In the genomic region with DNA sequence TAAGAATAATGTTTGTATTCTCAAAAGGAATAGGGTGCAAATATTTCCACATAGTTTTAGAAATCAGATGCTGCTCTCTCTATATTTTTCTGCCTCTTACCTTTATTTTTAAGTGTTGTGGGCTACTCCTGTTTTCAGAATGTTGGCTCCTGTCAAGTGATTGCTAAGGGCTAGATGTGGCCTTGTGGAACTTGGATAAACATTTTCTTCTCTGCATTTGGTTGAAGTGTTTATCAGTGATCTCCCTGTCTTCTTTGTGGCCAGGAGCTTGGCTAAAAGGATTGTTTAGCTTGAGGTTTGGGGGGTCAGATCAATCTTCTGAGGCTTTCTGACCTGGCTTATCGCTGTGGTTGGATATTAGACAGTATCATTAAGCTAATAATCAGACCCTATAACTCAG, we compare ENCODE assay signal across 21 cellular contexts.
DNase-seq lines count a peak whose midpoint lies in the region; ATAC-seq, FAIRE-seq and TF ChIP-seq lines count a peak whose summit lies in the region.
"Had no signal": no experiment of that assay in that cellular context is flagged by ENCODE, and none has a peak within 500 bp of the region (broad histone marks: within the 10 kb centered on the region; RNA-seq: fewer than 3 reads in every experiment).

No MANE protein-coding gene starts in this region.

- no peak overlapping the region for H2AFZ ChIP-seq in K562 (ENCODE audit: low read depth, low read length)
- H2AFZ ChIP-seq: PC-9 had no signal

- H3K36me3 ChIP-seq in K562 (ENCODE audit: control insufficient read depth, insufficient read depth, low read length), result no peaks in the 10 kb centered on the region
- no peaks in the 10 kb centered on the region for H3K36me3 ChIP-seq in mesodermal cell (ENCODE audit: control insufficient read depth, insufficient read depth, low read length)
- no peaks in the 10 kb centered on the region for H3K36me3 ChIP-seq in uterus
- H3K36me3 ChIP-seq in tibial nerve, result no peaks in the 10 kb centered on the region
- H3K36me3 ChIP-seq: brain microvascular endothelial cell, esophagus muscularis mucosa, HAP-1, transverse colon had no signal

- TF ChIP-seq EP300 in K562 (IDR thresholded peaks at IDR 0.05; ENCODE audit: low read length) (no peak), tibial nerve (IDR thresholded peaks at IDR 0.05) (no peak)

- no peaks in the 10 kb centered on the region for H3K9me1 ChIP-seq in K562 (ENCODE audit: control insufficient read depth, insufficient read depth, low read length)

- H3K9me3 ChIP-seq in K562 (replicated peaks; ENCODE audit: control insufficient read depth, insufficient read depth, low read depth, low read length), result no peaks in the 10 kb centered on the region
- H3K9me3 ChIP-seq in mesodermal cell (ENCODE audit: control insufficient read depth, low read length), result no peaks in the 10 kb centered on the region
- no peaks in the 10 kb centered on the region for H3K9me3 ChIP-seq in uterus
- H3K9me3 ChIP-seq in tibial nerve, result no peaks in the 10 kb centered on the region
- H3K9me3 ChIP-seq: esophagus muscularis mucosa, HAP-1, mucosa of descending colon, transverse colon had no signal

- H3K4me3 ChIP-seq in K562, result no peak overlapping the region
- no peak overlapping the region for H3K4me3 ChIP-seq in mesodermal cell (ENCODE audit: extremely low read depth, insufficient read depth, low read length, poor library complexity, severe bottlenecking)
- no peak overlapping the region for H3K4me3 ChIP-seq in uterus
- H3K4me3 ChIP-seq in tibial nerve, result no peak overlapping the region
- H3K4me3 ChIP-seq: esophagus muscularis mucosa, HAP-1, mucosa of descending colon, PC-9, transverse colon had no signal

- CTCF ChIA-PET in K562 (lab: Yijun Ruan, JAX; ENCODE audit: low intra/inter-chr PET ratio) (no interaction called here), GM10248 (lab: Yijun Ruan, JAX) (interaction anchor here (0.8 to 2.6 kb wide), 6 partner anchors 11 to 540 kb away, joined by 3 to 8 read pairs (median 3); no protein-coding TSS in a partner anchor)

- POLR2A ChIA-PET in K562 (lab: Yijun Ruan, JAX) (interaction anchor here (1.8 kb wide), 1 partner anchor 10 kb away, joined by 9 read pairs; no protein-coding TSS in a partner anchor), GM10248 (lab: Yijun Ruan, JAX) (interaction anchor here (0.5 kb wide), 1 partner anchor 572 kb away, joined by 3 read pairs; no protein-coding TSS in a partner anchor)

- H3K79me2 ChIP-seq in K562 (ENCODE audit: control insufficient read depth, insufficient read depth, low read length), result peaks cover 73% of the 10 kb centered on the region

- 7% methylated on average over 1 of the region's 1 CpG for WGBS in K562 (ENCODE audit: insufficient coverage, low coverage, missing lambda C conversion rate)
- no CpG with 5 or more reads among the region's 1 CpG for WGBS in mesodermal cell (ENCODE audit: insufficient coverage in 2 of 2), 2 experiments
- WGBS in tibial nerve, 2 donors, result 52 to 61% methylated on average over 1 of the region's 1 CpG

- peak; percentile 9 for DNase-seq in NCI-H82 (lab: John Stamatoyannopoulos, UW)
- DNase-seq in NCI-H82 treated with DMSO at 0.1 percent for 48 hours (lab: John Stamatoyannopoulos, UW; ENCODE audit: unreplicated experiment), result no peak
- peak in 2 of 4 experiments; percentile 9 to 16 for DNase-seq in K562 (ENCODE audit: extremely low read depth in 1 of 4, low spot score in 3 of 4)
- no peak for DNase-seq in uterus
- DNase-seq in tibial nerve (ENCODE audit: low spot score in 2 of 2), result no peak
- DNase-seq in GM10248 (ENCODE audit: extremely low spot score), result no peak
- DNase-seq: activated CD4-positive, CD25-positive, alpha-beta regulatory T cell treated with anti-CD3 and anti-CD28 coated beads, Interleukin-2, amount 50 U/mL, for 72 hours; activated CD8-positive, alpha-beta memory T cell treated with anti-CD3 and anti-CD28 coated beads for 24 hours; activated T-cell treated with anti-CD3 and anti-CD28 coated beads, Interleukin-2, amount 50 U/mL, for 72 hours; NCI-H1417 treated with DMSO at 0.1 percent for 48 hours; NCI-H2171 treated with DMSO at 0.1 percent for 48 hours; PC-9; transverse colon had no signal

- TF ChIP-seq CTCF in K562 (IDR thresholded peaks at IDR 0.05 in 2 of 3, conservative IDR thresholded peaks at IDR 0.05 in 1 of 3; ENCODE audit: insufficient read depth in 2 of 3, low read depth in 1 of 3, low read length in 3 of 3), result no peak
- no peak for TF ChIP-seq CTCF in uterus (IDR thresholded peaks at IDR 0.05)
- no peak for TF ChIP-seq CTCF in tibial nerve (IDR thresholded peaks at IDR 0.05)
- TF ChIP-seq CTCF in GM10248 (IDR thresholded peaks at IDR 0.05; ENCODE audit: control extremely low read depth, extremely low read depth, low read depth, missing control alignments), result no peak

- peaks cover 0 to 15% of the 10 kb centered on the region in 2 experiments; a peak in 4 of 5 replicates for H3K4me1 ChIP-seq in K562 (replicated peaks in 1 of 2; ENCODE audit: control insufficient read depth in 2 of 2, insufficient read depth in 2 of 2, low read length in 2 of 2)
- peaks cover 22% of the 10 kb centered on the region for H3K4me1 ChIP-seq in mesodermal cell (ENCODE audit: control insufficient read depth, insufficient read depth, low read length, poor library complexity, severe bottlenecking)
- no peaks in the 10 kb centered on the region for H3K4me1 ChIP-seq in uterus
- peaks cover 0 to 43% (median 2%) of the 10 kb centered on the region in 4 donors for H3K4me1 ChIP-seq in tibial nerve

- H3K27me3 ChIP-seq in K562 (ENCODE audit: control insufficient read depth in 2 of 2, insufficient read depth in 2 of 2, low read length in 2 of 2) (no peaks in the 10 kb centered on the region), uterus (no peaks in the 10 kb centered on the region), tibial nerve (no peaks in the 10 kb centered on the region)
- H3K27me3 ChIP-seq: brain microvascular endothelial cell, esophagus muscularis mucosa, transverse colon had no signal

- in situ Hi-C loops in K562 (cut with MboI), result no loop called here

- no peak for FAIRE-seq in K562 (lab: Jason Lieb, UNC)
- FAIRE-seq: D721Med had no signal

- BruUV-seq in K562 (replicated peaks; lab: Mats Ljungman, UMichigan), result no TSS peak

- H4K20me1 ChIP-seq in K562 (replicated peaks; ENCODE audit: control insufficient read depth, insufficient read depth, low read length), result peaks cover 6% of the 10 kb centered on the region; the same call in 1 of the 2 replicates

- intact Hi-C loops in K562 (cut with micrococcal nuclease) (no loop called here), uterus (cut with DNase I; ENCODE audit: low total_unique reads) (no loop called here)

- TF ChIP-seq RAD21 in K562 (CRISPR knock-in tag; conservative IDR thresholded peaks at IDR 0.05 in 1 of 2, IDR thresholded peaks at IDR 0.05 in 1 of 2), result no peak

- H3K4me2 ChIP-seq in K562 (ENCODE audit: insufficient read depth, low read length), result no peak overlapping the region
- H3K4me2 ChIP-seq: PC-9 had no signal

- no peak for TF ChIP-seq POLR2A in K562 (conservative IDR thresholded peaks at IDR 0.05)
- TF ChIP-seq POLR2A in uterus (IDR thresholded peaks at IDR 0.05), result no peak
- TF ChIP-seq POLR2A in tibial nerve (IDR thresholded peaks at IDR 0.05), result no peak

- no peak overlapping the region for H3K9ac ChIP-seq in K562 (ENCODE audit: insufficient read depth in 1 of 2, low read depth in 2 of 2, low read length in 2 of 2)

- H3K27ac ChIP-seq in K562 (ENCODE audit: extremely low read depth, low read depth, low read length) (peak overlapping the region; percentile 20; the same call in 1 of the 3 replicates), mesodermal cell (ENCODE audit: low read depth, low read length, severe bottlenecking) (peak overlapping the region; percentile 51), uterus (peak overlapping the region; percentile 10 to 22), tibial nerve (peak overlapping the region in 1 of 4 donors; percentile 32)
- H3K27ac ChIP-seq: brain microvascular endothelial cell, PC-9 had no signal

- peak; percentile 56; the same call in 2 of the 3 replicates for ATAC-seq in K562
- ATAC-seq in HG02884 (IDR thresholded peaks at IDR 0.05; ENCODE audit: unreplicated experiment), result no peak
- ATAC-seq: activated naive CD4-positive, alpha-beta T cell treated with anti-CD3 and anti-CD28 coated beads, Interleukin-2, amount 50 U/mL, for 72 hours; activated T-cell treated with anti-CD3 and anti-CD28 coated beads, Interleukin-2, amount 50 U/mL, for 72 hours; mucosa of descending colon had no signal

TF ChIP-seq in K562, 482 proteins besides CTCF, POLR2A, EP300 and RAD21 (continues in another document):
- TF ChIP-seq ZNF444 (CRISPR knock-in tag; IDR thresholded peaks at IDR 0.05) (no peak), EGR1 (conservative IDR thresholded peaks at IDR 0.05) (no peak), ZNF197 (CRISPR knock-in tag; IDR thresholded peaks at IDR 0.05; ENCODE audit: low read depth) (no peak), ZNF778 (CRISPR knock-in tag; IDR thresholded peaks at IDR 0.05) (no peak), RFX7 (CRISPR knock-in tag; IDR thresholded peaks at IDR 0.05) (no peak), PCBP1 (IDR thresholded peaks at IDR 0.05; ENCODE audit: low read depth, low read length, poor library complexity, severe bottlenecking) (no peak), HEY1 (CRISPR knock-in tag; IDR thresholded peaks at IDR 0.05; ENCODE audit: borderline replicate concordance) (0 out of 2 replicates have a peak, but pooled peaks have one; percentile 28)
